Comparison of ENCODE assay signal across 8 cellular contexts in genomic region chr13:100721885-100722512, GRCh38. TPM values are rescaled to one million over a fixed set of nuclear protein-coding genes. Genes with fewer than 3 reads are reported as not detected.
DNase-seq lines count a peak whose midpoint lies in the region; ATAC-seq and TF ChIP-seq lines count a peak whose summit lies in the region.

No MANE protein-coding gene starts in this region.

- peak; percentile 77 for ATAC-seq in GM18870 (IDR thresholded peaks at IDR 0.05; ENCODE audit: unreplicated experiment)
- peak; percentile 82 for ATAC-seq in HG03442 (IDR thresholded peaks at IDR 0.05; ENCODE audit: unreplicated experiment)
- no peak for ATAC-seq in gastroesophageal sphincter

- H3K4me1 ChIP-seq in gastroesophageal sphincter: no peaks in the 10 kb centered on the region

- H3K9me3 ChIP-seq in gastroesophageal sphincter: no peaks in the 10 kb centered on the region

- DNase-seq in OCI-M1 (lab: John Stamatoyannopoulos, UW) (peak; percentile 69), activated T-helper 1 cell treated with Interleukin-2 at 50 U/mL for 16 hours (ENCODE audit: low read depth) (peak; percentile 11), renal cortical epithelial cell (ENCODE audit: low read depth) (peak; percentile 40), cerebellar nuclear complex (lab: John Stamatoyannopoulos, UW) (no peak)

- TF ChIP-seq CTCF in C4-2B (conservative IDR thresholded peaks at IDR 0.05) (peak; percentile 82), gastroesophageal sphincter (IDR thresholded peaks at IDR 0.05) (peak; percentile 9 to 59 (median 40))

- H3K27ac ChIP-seq in C4-2B (no peak overlapping the region), gastroesophageal sphincter (no peak overlapping the region)

- no peaks in the 10 kb centered on the region for H3K36me3 ChIP-seq in gastroesophageal sphincter

- H3K4me3 ChIP-seq in gastroesophageal sphincter: no peak overlapping the region

- peaks cover 12% of the 10 kb centered on the region for H3K27me3 ChIP-seq in gastroesophageal sphincter

- 5 to 13% methylated on average over 5 to 6 of the region's 6 CpGs for WGBS in gastroesophageal sphincter (ENCODE audit: low coverage in 1 of 2), 2 donors

- TF ChIP-seq POLR2A in gastroesophageal sphincter (IDR thresholded peaks at IDR 0.05): no peak

- TF ChIP-seq EP300 in gastroesophageal sphincter (IDR thresholded peaks at IDR 0.05): no peak

RNA-seq across cellular contexts. Expression of gene TMTC4, which starts 47.4 kb away (rescaled TPM):
- total RNA-seq in gastroesophageal sphincter (10 to 100 TPM in 2 of 4 donors, 1 to 10 TPM in 2; 7.0 to 15.3 (median 10.0) TPM), renal cortical epithelial cell (47.4 and 47.8 TPM in 2 replicates)

Comparison
In these comparisons a context has a peak if more than half of its experiments do, and no peak if none do; other contexts are left out.
1. DNase-seq: peak in OCI-M1 (single experiment), activated T-helper 1 cell treated with Interleukin-2 at 50 U/mL for 16 hours (single experiment) and renal cortical epithelial cell (single experiment); none in cerebellar nuclear complex (0 of 2).